1 cellular context compared by ENCODE assay signal in the genomic region with DNA sequence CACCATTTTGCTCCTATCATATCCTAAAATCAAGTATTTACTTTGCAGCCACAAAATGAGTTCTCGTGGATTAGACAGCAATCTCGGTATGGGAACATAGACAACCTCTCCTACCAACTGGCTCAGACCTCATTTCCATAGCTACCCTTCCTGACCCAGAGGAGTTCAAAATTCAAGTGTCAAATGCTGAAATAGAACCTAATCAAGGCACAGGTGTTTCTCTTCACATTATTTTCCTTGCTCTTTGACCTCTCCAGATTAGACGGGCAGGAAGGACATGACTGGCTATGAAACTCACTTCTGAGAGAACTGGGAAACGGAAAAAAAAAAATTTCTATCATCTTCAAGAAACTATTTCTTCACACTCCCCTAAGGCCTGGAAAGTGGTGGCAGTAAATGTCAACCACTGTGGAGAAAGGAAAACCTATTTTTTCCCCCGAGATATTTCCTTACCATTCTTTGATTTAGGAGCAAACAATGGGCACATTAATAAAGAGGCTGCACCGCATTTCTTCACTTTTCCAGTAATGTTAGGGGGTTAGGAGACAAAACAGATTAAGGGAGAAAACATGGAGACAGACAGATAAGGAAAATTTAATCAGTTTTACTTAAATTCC.
TF ChIP-seq lines count a peak whose summit lies in the region.

No MANE protein-coding gene starts in this region.

TF ChIP-seq in K562, 482 proteins besides CTCF, POLR2A, EP300 and RAD21 (continued from another document):
- TF ChIP-seq, protein P1, sequence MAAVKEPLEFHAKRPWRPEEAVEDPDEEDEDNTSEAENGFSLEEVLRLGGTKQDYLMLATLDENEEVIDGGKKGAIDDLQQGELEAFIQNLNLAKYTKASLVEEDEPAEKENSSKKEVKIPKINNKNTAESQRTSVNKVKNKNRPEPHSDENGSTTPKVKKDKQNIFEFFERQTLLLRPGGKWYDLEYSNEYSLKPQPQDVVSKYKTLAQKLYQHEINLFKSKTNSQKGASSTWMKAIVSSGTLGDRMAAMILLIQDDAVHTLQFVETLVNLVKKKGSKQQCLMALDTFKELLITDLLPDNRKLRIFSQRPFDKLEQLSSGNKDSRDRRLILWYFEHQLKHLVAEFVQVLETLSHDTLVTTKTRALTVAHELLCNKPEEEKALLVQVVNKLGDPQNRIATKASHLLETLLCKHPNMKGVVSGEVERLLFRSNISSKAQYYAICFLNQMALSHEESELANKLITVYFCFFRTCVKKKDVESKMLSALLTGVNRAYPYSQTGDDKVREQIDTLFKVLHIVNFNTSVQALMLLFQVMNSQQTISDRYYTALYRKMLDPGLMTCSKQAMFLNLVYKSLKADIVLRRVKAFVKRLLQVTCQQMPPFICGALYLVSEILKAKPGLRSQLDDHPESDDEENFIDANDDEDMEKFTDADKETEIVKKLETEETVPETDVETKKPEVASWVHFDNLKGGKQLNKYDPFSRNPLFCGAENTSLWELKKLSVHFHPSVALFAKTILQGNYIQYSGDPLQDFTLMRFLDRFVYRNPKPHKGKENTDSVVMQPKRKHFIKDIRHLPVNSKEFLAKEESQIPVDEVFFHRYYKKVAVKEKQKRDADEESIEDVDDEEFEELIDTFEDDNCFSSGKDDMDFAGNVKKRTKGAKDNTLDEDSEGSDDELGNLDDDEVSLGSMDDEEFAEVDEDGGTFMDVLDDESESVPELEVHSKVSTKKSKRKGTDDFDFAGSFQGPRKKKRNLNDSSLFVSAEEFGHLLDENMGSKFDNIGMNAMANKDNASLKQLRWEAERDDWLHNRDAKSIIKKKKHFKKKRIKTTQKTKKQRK (IDR thresholded peaks at IDR 0.05; ENCODE audit: borderline replicate concordance, low read depth, low read length), result no peak
- TF ChIP-seq HMGN3 (IDR thresholded peaks at IDR 0.05; ENCODE audit: borderline replicate concordance, extremely low read depth, insufficient read length, low read depth, low read length) (no peak), CBFB (CRISPR knock-in tag; IDR thresholded peaks at IDR 0.05) (no peak), SAFB2 (IDR thresholded peaks at IDR 0.05; ENCODE audit: borderline replicate concordance, low read depth, low read length, severe bottlenecking) (no peak), HNRNPL (IDR thresholded peaks at IDR 0.05; ENCODE audit: low read depth, low read length) (no peak), TCF3 (CRISPR knock-in tag; IDR thresholded peaks at IDR 0.05) (no peak), SRSF3 (IDR thresholded peaks at IDR 0.05; ENCODE audit: insufficient read depth, low read length) (no peak), ZFX (CRISPR knock-in tag; IDR thresholded peaks at IDR 0.05) (no peak), ZNF707 (CRISPR knock-in tag; conservative IDR thresholded peaks at IDR 0.05) (no peak)
- TF ChIP-seq, protein P2, sequence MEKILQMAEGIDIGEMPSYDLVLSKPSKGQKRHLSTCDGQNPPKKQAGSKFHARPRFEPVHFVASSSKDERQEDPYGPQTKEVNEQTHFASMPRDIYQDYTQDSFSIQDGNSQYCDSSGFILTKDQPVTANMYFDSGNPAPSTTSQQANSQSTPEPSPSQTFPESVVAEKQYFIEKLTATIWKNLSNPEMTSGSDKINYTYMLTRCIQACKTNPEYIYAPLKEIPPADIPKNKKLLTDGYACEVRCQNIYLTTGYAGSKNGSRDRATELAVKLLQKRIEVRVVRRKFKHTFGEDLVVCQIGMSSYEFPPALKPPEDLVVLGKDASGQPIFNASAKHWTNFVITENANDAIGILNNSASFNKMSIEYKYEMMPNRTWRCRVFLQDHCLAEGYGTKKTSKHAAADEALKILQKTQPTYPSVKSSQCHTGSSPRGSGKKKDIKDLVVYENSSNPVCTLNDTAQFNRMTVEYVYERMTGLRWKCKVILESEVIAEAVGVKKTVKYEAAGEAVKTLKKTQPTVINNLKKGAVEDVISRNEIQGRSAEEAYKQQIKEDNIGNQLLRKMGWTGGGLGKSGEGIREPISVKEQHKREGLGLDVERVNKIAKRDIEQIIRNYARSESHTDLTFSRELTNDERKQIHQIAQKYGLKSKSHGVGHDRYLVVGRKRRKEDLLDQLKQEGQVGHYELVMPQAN (IDR thresholded peaks at IDR 0.05; ENCODE audit: borderline replicate concordance), result no peak
